ENCODE assay signal across 8 cellular contexts in the genomic region with DNA sequence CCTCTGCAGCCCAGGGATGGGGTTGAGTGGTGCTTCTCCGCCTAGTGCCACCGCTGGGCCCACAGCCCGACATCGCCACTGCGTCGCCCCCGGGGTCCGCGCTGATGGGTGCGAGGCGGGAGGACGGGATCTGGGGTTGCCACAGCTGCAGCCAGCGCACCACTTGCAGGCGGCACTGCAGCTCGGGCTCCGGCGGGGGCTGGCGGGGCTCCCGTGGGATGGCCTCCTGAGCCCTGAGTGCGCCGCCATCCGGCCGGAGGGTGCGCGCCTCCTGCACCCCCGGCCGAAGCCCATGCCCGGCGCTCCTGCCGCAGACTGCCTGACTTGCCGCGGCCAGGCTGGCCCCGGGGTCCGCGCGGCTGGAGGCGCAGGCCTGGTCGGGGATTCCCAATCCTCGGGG. TPM values are rescaled to one million over a fixed set of nuclear protein-coding genes. Genes with fewer than 3 reads are reported as not detected.
DNase-seq lines count a peak whose midpoint lies in the region; ATAC-seq and TF ChIP-seq lines count a peak whose summit lies in the region.
"Not testable (repeated sequence)": the region's sequence is repeated elsewhere in the genome, so short reads cannot be mapped to it uniquely, and the experiment has no call there.

No MANE protein-coding gene starts in this region.

- not testable (repeated sequence) for H3K36me3 Mint-ChIP-seq in naive thymus-derived CD4-positive, alpha-beta T cell

- ATAC-seq in GM21528 (IDR thresholded peaks at IDR 0.05; ENCODE audit: low FRiP score, unreplicated experiment) (peak; percentile 50), HG03159 (IDR thresholded peaks at IDR 0.05; ENCODE audit: unreplicated experiment) (peak; percentile 35), SK-N-SH treated with all-trans-retinoic acid at 6 μM for 48 hours (peak; percentile 82), foreskin keratinocyte (peak; percentile 54)
- ATAC-seq in naive thymus-derived CD4-positive, alpha-beta T cell: peak; percentile 63

- not testable (repeated sequence) for H3K36me3 ChIP-seq in DOHH2 (ENCODE audit: control insufficient read depth, low read length); adrenal gland (replicated peaks in 1 of 2); naive thymus-derived CD4-positive, alpha-beta T cell (ENCODE audit: control insufficient read depth in 2 of 3, insufficient read depth in 3 of 3, low read length in 3 of 3); stomach smooth muscle (ENCODE audit: control insufficient read depth in 2 of 2, insufficient read depth in 2 of 2, low read length in 2 of 2)

- H3K4me2 ChIP-seq in DOHH2 (ENCODE audit: low read length): peak overlapping the region; percentile 100

- not testable (repeated sequence) for TF ChIP-seq POLR2A in adrenal gland (IDR thresholded peaks at IDR 0.05)

- H3F3A ChIP-seq in DOHH2 (ENCODE audit: control insufficient read depth, insufficient read depth): not testable (repeated sequence)

- 0% methylated on average over 10 to 12 of the region's 39 CpGs; no CpG with 5 or more reads in 2 of the 4 donors for WGBS in adrenal gland, 4 donors

- H3K4me3 ChIP-seq in DOHH2 (ENCODE audit: low read length) (peak overlapping the region; percentile 94), adrenal gland (peak overlapping the region in 2 of 4 donors; percentile 32 to 69), stomach smooth muscle (ENCODE audit: low read length in 2 of 2) (peak overlapping the region; percentile 75 to 76)
- H3K4me3 ChIP-seq in naive thymus-derived CD4-positive, alpha-beta T cell (ENCODE audit: low read length): peak overlapping the region; percentile 69

- peaks cover 0 to 31% (median 22%) of the 10 kb centered on the region in 5 donors for H3K27me3 Mint-ChIP-seq in naive thymus-derived CD4-positive, alpha-beta T cell

- POLR2A ChIA-PET in naive thymus-derived CD4-positive, alpha-beta T cell (lab: Charles Lee): interaction anchor here (0.7 to 1.8 kb wide), 3 partner anchors 125 to 208 kb away, joined by 3 to 6 read pairs (median 4); no protein-coding TSS in a partner anchor

- H3K9me3 ChIP-seq in DOHH2 (ENCODE audit: control insufficient read depth, insufficient read depth, low read length); adrenal gland (replicated peaks in 1 of 3); naive thymus-derived CD4-positive, alpha-beta T cell (ENCODE audit: control insufficient read depth in 2 of 3, low read length in 3 of 3); stomach smooth muscle (ENCODE audit: control insufficient read depth in 2 of 2, low read length in 2 of 2): not testable (repeated sequence)

- not testable (repeated sequence) for H3K4me1 Mint-ChIP-seq in naive thymus-derived CD4-positive, alpha-beta T cell

- TF ChIP-seq CTCF in DOHH2 (IDR thresholded peaks at IDR 0.05; ENCODE audit: low read depth, low read length, poor library complexity, severe bottlenecking); adrenal gland (IDR thresholded peaks at IDR 0.05); foreskin keratinocyte (conservative IDR thresholded peaks at IDR 0.05): not testable (repeated sequence)

- H3K9ac ChIP-seq in stomach smooth muscle (ENCODE audit: low read length in 2 of 2): not testable (repeated sequence)

- H3K79me2 ChIP-seq in DOHH2 (ENCODE audit: control insufficient read depth, low read length): peaks cover 16% of the 10 kb centered on the region

- H4K20me1 ChIP-seq in DOHH2 (ENCODE audit: control insufficient read depth, insufficient read depth, low read depth, low read length): not testable (repeated sequence)

- peak overlapping the region; percentile 64 to 99 (median 82) for H3K4me3 Mint-ChIP-seq in naive thymus-derived CD4-positive, alpha-beta T cell

- not testable (repeated sequence) for H3K27me3 ChIP-seq in DOHH2 (ENCODE audit: control insufficient read depth, low read length); adrenal gland; foreskin keratinocyte; naive thymus-derived CD4-positive, alpha-beta T cell (ENCODE audit: control insufficient read depth in 2 of 2, insufficient read depth in 2 of 2, low read length in 2 of 2); stomach smooth muscle (ENCODE audit: control insufficient read depth in 1 of 2, insufficient read depth in 2 of 2, low read length in 2 of 2)

- not testable (repeated sequence) for H3K9me3 Mint-ChIP-seq in naive thymus-derived CD4-positive, alpha-beta T cell

- peak in 2 of 7 donors; percentile 26 to 28 for DNase-seq in adrenal gland
- not testable (repeated sequence) for DNase-seq in foreskin keratinocyte
- peak in 7 of 9 donors; percentile 38 to 61 (median 54) for DNase-seq in naive thymus-derived CD4-positive, alpha-beta T cell

- intact Hi-C loops in adrenal gland (cut with DNase I): not testable (repeated sequence)
- intact Hi-C loops in naive thymus-derived CD4-positive, alpha-beta T cell (cut with micrococcal nuclease): loop anchor here (1.0 to 5.0 kb wide), 5 partner anchors 125 to 275 kb away; a partner anchor contains a TSS

- H3K27ac ChIP-seq in DOHH2 (ENCODE audit: low read depth, low read length): peak overlapping the region; percentile 59; the same call in 1 of the 2 replicates
- H3K27ac ChIP-seq in adrenal gland: peak overlapping the region in 4 of 5 donors; percentile 50 to 94 (median 82)
- not testable (repeated sequence) for H3K27ac ChIP-seq in foreskin keratinocyte; stomach smooth muscle (ENCODE audit: low read length)
- H3K27ac ChIP-seq in naive thymus-derived CD4-positive, alpha-beta T cell (ENCODE audit: low read depth, low read length): peak overlapping the region; percentile 79

- CTCF ChIA-PET in naive thymus-derived CD4-positive, alpha-beta T cell (lab: Charles Lee): interaction anchor here (0.5 to 1.6 kb wide), 9 partner anchors 9 to 319 kb away, joined by 3 to 13 read pairs (median 4); no protein-coding TSS in a partner anchor

- not testable (repeated sequence) for H3K9me2 ChIP-seq in DOHH2 (replicated peaks; ENCODE audit: control insufficient read depth, low read length)

- peak overlapping the region in 3 of 9 donors; percentile 83 to 98 (median 92) for H3K27ac Mint-ChIP-seq in naive thymus-derived CD4-positive, alpha-beta T cell

- H3K4me1 ChIP-seq in DOHH2 (ENCODE audit: control insufficient read depth, low read length); adrenal gland (replicated peaks in 1 of 2); foreskin keratinocyte; naive thymus-derived CD4-positive, alpha-beta T cell (ENCODE audit: control insufficient read depth in 2 of 2, insufficient read depth in 2 of 2, low read length in 2 of 2); stomach smooth muscle (ENCODE audit: control insufficient read depth, insufficient read depth, low read length): not testable (repeated sequence)

RNA-seq across cellular contexts. Expression of a gene that starts 0.5 kb away (rescaled TPM):
- total RNA-seq in adrenal gland: 10 to 100 TPM in 5 of 8 donors, 1 to 10 TPM in 3; 3.9 to 41.2 (median 10.8) TPM
- 1 to 10 TPM; 1.2 to 7.4 (median 2.8) TPM for polyA plus RNA-seq in adrenal gland
- total RNA-seq in foreskin keratinocyte: 13.5 and 15.1 TPM in 2 replicates
- 0.45 and 0.68 TPM in 2 replicates for polyA plus RNA-seq in foreskin keratinocyte
- total RNA-seq in naive thymus-derived CD4-positive, alpha-beta T cell: 10 to 100 TPM; 62.4 to 96.9 (median 79.3) TPM
- 10 to 100 TPM; 12.7 to 18.5 TPM for polyA plus RNA-seq in naive thymus-derived CD4-positive, alpha-beta T cell

RNA-seq across cellular contexts. Expression of a gene that starts 42.6 kb away (rescaled TPM):
- total RNA-seq in adrenal gland (1 to 10 TPM in 6 of 8 donors, under 1 TPM in 2; 0.30 to 2.3 (median 1.6) TPM), foreskin keratinocyte (2.8 and 4.5 TPM in 2 replicates)
- polyA plus RNA-seq in adrenal gland (1 to 10 TPM in 2 of 3 donors, under 1 TPM in 1; 0.90 to 3.3 (median 1.2) TPM), foreskin keratinocyte (3.3 and 4.3 TPM in 2 replicates)
- total RNA-seq in naive thymus-derived CD4-positive, alpha-beta T cell: 10 to 100 TPM in 1 of 5 experiments, 1 to 10 TPM in 4; 1.7 to 11.3 (median 3.7) TPM
- 1 to 10 TPM in 1 of 2 donors, under 1 TPM in 1; 0.34 to 4.6 TPM for polyA plus RNA-seq in naive thymus-derived CD4-positive, alpha-beta T cell
